3 cellular contexts compared by ENCODE assay signal in genomic region chr12:69068431-69068830, GRCh38.
A peak's percentile ranks its signal among the peaks of the same experiment; 100 is the strongest.
TF ChIP-seq lines count a peak whose summit lies in the region.

No MANE protein-coding gene starts in this region.

TF ChIP-seq in A549, 52 proteins besides CTCF, POLR2A, EP300 and RAD21 (continued from another document):
- TF ChIP-seq, protein P1, sequence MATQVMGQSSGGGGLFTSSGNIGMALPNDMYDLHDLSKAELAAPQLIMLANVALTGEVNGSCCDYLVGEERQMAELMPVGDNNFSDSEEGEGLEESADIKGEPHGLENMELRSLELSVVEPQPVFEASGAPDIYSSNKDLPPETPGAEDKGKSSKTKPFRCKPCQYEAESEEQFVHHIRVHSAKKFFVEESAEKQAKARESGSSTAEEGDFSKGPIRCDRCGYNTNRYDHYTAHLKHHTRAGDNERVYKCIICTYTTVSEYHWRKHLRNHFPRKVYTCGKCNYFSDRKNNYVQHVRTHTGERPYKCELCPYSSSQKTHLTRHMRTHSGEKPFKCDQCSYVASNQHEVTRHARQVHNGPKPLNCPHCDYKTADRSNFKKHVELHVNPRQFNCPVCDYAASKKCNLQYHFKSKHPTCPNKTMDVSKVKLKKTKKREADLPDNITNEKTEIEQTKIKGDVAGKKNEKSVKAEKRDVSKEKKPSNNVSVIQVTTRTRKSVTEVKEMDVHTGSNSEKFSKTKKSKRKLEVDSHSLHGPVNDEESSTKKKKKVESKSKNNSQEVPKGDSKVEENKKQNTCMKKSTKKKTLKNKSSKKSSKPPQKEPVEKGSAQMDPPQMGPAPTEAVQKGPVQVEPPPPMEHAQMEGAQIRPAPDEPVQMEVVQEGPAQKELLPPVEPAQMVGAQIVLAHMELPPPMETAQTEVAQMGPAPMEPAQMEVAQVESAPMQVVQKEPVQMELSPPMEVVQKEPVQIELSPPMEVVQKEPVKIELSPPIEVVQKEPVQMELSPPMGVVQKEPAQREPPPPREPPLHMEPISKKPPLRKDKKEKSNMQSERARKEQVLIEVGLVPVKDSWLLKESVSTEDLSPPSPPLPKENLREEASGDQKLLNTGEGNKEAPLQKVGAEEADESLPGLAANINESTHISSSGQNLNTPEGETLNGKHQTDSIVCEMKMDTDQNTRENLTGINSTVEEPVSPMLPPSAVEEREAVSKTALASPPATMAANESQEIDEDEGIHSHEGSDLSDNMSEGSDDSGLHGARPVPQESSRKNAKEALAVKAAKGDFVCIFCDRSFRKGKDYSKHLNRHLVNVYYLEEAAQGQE (IDR thresholded peaks at IDR 0.05), result no peak
- TF ChIP-seq GATA3 (IDR thresholded peaks at IDR 0.05; ENCODE audit: borderline replicate concordance), result peak; percentile 67; the same call in 1 of the 2 replicates

TF ChIP-seq in HCT116, 20 proteins besides CTCF, POLR2A, EP300 and RAD21 (continued from another document):
- TF ChIP-seq, protein P1 (IDR thresholded peaks at IDR 0.05; ENCODE audit: low read depth), result no peak
- peak; percentile 69 for TF ChIP-seq YY1 (IDR thresholded peaks at IDR 0.05; ENCODE audit: extremely low read depth, insufficient replicate concordance, low read depth, low read length)
- TF ChIP-seq, protein P2, sequence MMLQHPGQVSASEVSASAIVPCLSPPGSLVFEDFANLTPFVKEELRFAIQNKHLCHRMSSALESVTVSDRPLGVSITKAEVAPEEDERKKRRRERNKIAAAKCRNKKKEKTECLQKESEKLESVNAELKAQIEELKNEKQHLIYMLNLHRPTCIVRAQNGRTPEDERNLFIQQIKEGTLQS (IDR thresholded peaks at IDR 0.05), result no peak
- TF ChIP-seq ZFX (IDR thresholded peaks at IDR 0.05), result no peak
- no peak for TF ChIP-seq EGR1 (IDR thresholded peaks at IDR 0.05; ENCODE audit: low read depth)
- 0 out of 2 replicates have a peak, but pooled peaks have one; percentile 35 for TF ChIP-seq SIN3A (IDR thresholded peaks at IDR 0.05; ENCODE audit: low read depth)
- no peak for TF ChIP-seq EZH2 (IDR thresholded peaks at IDR 0.05)
- TF ChIP-seq ZNF274 (IDR thresholded peaks at IDR 0.05; ENCODE audit: low read depth, low read length), result no peak
- TF ChIP-seq SRF (IDR thresholded peaks at IDR 0.05; ENCODE audit: low read depth), result no peak; the same call in 1 of the 2 replicates
- TF ChIP-seq CBX3 (IDR thresholded peaks at IDR 0.05; ENCODE audit: low read depth), result peak; percentile 97
TF ChIP-seq in HCT116: peak in this region for 10.

TF ChIP-seq in SK-N-SH treated with all-trans-retinoic acid at 6 μM for 48 hours, 23 proteins besides CTCF, POLR2A, EP300 and RAD21 (continued from another document):
- TF ChIP-seq PATZ1 (CRISPR knock-in tag; IDR thresholded peaks at IDR 0.05; ENCODE audit: borderline replicate concordance) (no peak), ZC3H10 (CRISPR knock-in tag; IDR thresholded peaks at IDR 0.05) (no peak)
